In the genomic region with DNA sequence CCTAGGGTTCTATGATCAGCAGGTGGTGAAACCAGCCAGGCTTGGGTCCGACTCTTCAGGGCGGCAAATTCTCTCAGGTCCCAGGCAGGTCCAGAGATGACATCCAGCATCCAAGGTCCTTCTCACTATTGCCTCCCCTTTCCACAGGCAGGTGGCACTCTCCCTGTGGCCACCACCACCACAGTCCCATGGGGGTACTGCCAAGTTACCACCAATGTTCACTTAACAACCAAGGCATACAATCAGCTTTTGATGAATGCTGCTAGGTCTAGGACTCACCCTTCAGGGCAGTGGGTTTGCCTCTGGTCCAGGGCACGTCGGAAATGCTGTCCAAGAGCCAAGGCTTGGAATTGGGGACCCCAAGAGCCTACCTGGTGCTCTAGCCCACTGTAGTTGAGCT, we compare ENCODE assay signal across 1 cellular context.
A peak's percentile ranks its signal among the peaks of the same experiment; 100 is the strongest.
TF ChIP-seq lines count a peak whose summit lies in the region.

No MANE protein-coding gene starts in this region.

TF ChIP-seq in K562, 482 proteins besides CTCF, POLR2A, EP300 and RAD21 (continued from another document):
- TF ChIP-seq PRDM10 (IDR thresholded peaks at IDR 0.05; ENCODE audit: partially characterized antibody) = peak; percentile 88
